In genomic region chr10:24944512-24945255, GRCh38 we compare ENCODE assay signal across 1 cellular context.
TF ChIP-seq lines count a peak whose summit lies in the region.

No MANE protein-coding gene starts in this region.

TF ChIP-seq in A549, 52 proteins besides CTCF, POLR2A, EP300 and RAD21 (continued from another document):
- no peak for TF ChIP-seq HMGXB4 (CRISPR knock-in tag; IDR thresholded peaks at IDR 0.05; ENCODE audit: borderline replicate concordance)
